10 cellular contexts compared by ENCODE assay signal in the genomic region with DNA sequence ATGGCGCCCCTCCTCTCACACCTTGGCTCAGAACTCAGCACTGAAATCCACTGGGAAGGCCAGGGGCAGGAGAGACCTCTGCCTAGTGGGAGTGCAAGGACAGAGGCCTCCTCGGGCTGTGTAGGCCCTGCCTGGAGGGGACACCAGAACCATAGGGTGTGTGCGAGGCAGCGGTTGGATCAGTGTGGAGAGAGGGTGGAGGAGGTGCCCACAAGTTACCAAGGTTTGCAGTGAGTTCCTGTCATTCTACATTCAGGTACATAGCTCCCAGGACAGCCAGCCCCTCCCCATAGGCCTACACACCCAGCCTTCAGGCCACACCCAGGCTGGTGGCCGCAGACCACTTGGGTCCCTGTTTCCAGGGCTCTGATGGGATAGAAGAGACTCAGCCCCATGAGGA. TPM values are rescaled to one million over a fixed set of nuclear protein-coding genes. Genes with fewer than 3 reads are reported as not detected.
A peak's percentile ranks its signal among the peaks of the same experiment; 100 is the strongest.
DNase-seq lines count a peak whose midpoint lies in the region; TF ChIP-seq lines count a peak whose summit lies in the region.
"Had no signal": no experiment of that assay in that cellular context is flagged by ENCODE, and none has a peak within 500 bp of the region (broad histone marks: within the 10 kb centered on the region; RNA-seq: fewer than 3 reads in every experiment).

No MANE protein-coding gene starts in this region.

- no peak overlapping the region for H3K27ac Mint-ChIP-seq in endodermal cell
- H3K27ac Mint-ChIP-seq: naive B cell; T-helper 1 cell treated with Interleukin-12 subunit alpha and Interleukin-12 subunit beta and Interleukin-4 antibody, amounts not matched to agents 30 μg/mL and 1 μg/mL, for 36 hours had no signal

- no peak overlapping the region for H3K4me3 ChIP-seq in SJCRH30
- H3K4me3 ChIP-seq in endodermal cell (ENCODE audit: low read length): no peak overlapping the region
- no peak overlapping the region for H3K4me3 ChIP-seq in muscle layer of duodenum (ENCODE audit: low read depth in 1 of 2, low read length in 2 of 2)
- H3K4me3 ChIP-seq in tibial artery: no peak overlapping the region
- no peak overlapping the region for H3K4me3 ChIP-seq in effector memory CD4-positive, alpha-beta T cell (ENCODE audit: insufficient read depth, low read depth, low read length, poor library complexity, severe bottlenecking)

- TF ChIP-seq CTCF in endodermal cell (conservative IDR thresholded peaks at IDR 0.05): no peak
- TF ChIP-seq CTCF in tibial artery (IDR thresholded peaks at IDR 0.05): no peak

- H3K36me3 ChIP-seq in SJCRH30: no peaks in the 10 kb centered on the region
- no peaks in the 10 kb centered on the region for H3K36me3 ChIP-seq in endodermal cell (ENCODE audit: control insufficient read depth, insufficient read depth, low read length)
- H3K36me3 ChIP-seq in muscle layer of duodenum (ENCODE audit: control insufficient read depth in 1 of 2, insufficient read depth in 2 of 2, low read length in 2 of 2): no peaks in the 10 kb centered on the region
- H3K36me3 ChIP-seq in tibial artery: no peaks in the 10 kb centered on the region
- H3K36me3 ChIP-seq in effector memory CD4-positive, alpha-beta T cell (ENCODE audit: control insufficient read depth, insufficient read depth, low read length): no peaks in the 10 kb centered on the region

- intact Hi-C loops in tibial artery (cut with DNase I; ENCODE audit: low total_unique reads): no loop called here

- DNase-seq in SJCRH30 (no peak), endodermal cell (peak; percentile 33), tibial artery (peak in 1 of 2 donors; percentile 18), ACHN (no peak), middle frontal gyrus (ENCODE audit: extremely low spot score, low spot score) (no peak), NCI-H1092 (lab: John Stamatoyannopoulos, UW) (no peak)
- no peak for DNase-seq in effector memory CD4-positive, alpha-beta T cell
- DNase-seq: naive B cell had no signal

- in situ Hi-C loops in ACHN (cut with HindIII; ENCODE audit: low pct_ligation_motif_present, low pct_unique_long_range_greater_than_20kb, low sequenced_read_pairs): no loop called here

- H3K4me3 Mint-ChIP-seq in endodermal cell: no peak overlapping the region
- H3K4me3 Mint-ChIP-seq: naive B cell; T-helper 1 cell treated with Interleukin-12 subunit alpha and Interleukin-12 subunit beta and Interleukin-4 antibody, amounts not matched to agents 30 μg/mL and 1 μg/mL, for 36 hours had no signal

- no peaks in the 10 kb centered on the region for H3K36me3 Mint-ChIP-seq in endodermal cell (ENCODE audit: low read depth)
- H3K36me3 Mint-ChIP-seq: naive B cell had no signal

- H3K27me3 ChIP-seq in SJCRH30 (no peaks in the 10 kb centered on the region), endodermal cell (ENCODE audit: control insufficient read depth, insufficient read depth, low read length, poor library complexity, severe bottlenecking) (no peaks in the 10 kb centered on the region), muscle layer of duodenum (ENCODE audit: low read depth, low read length) (no peaks in the 10 kb centered on the region), tibial artery (no peaks in the 10 kb centered on the region)
- H3K27me3 ChIP-seq in effector memory CD4-positive, alpha-beta T cell (replicated peaks; ENCODE audit: control insufficient read depth, insufficient read depth, low read length, poor library complexity, severe bottlenecking): no peaks in the 10 kb centered on the region

- H3K27ac ChIP-seq in SJCRH30 (peak overlapping the region; percentile 48), endodermal cell (ENCODE audit: low read depth, low read length) (no peak overlapping the region), muscle layer of duodenum (ENCODE audit: low read length) (peak overlapping the region; percentile 90), tibial artery (peak overlapping the region; percentile 90 to 93)
- H3K27ac ChIP-seq in effector memory CD4-positive, alpha-beta T cell (ENCODE audit: insufficient read depth, low read length, poor library complexity, severe bottlenecking): no peak overlapping the region

- WGBS in endodermal cell (ENCODE audit: insufficient coverage in 1 of 2, insufficient read length in 1 of 2), 2 experiments: 85 to 100% methylated on average over 2 to 5 of the region's 5 CpGs

- no peaks in the 10 kb centered on the region for H3K4me1 Mint-ChIP-seq in endodermal cell

- H3K9ac ChIP-seq in endodermal cell (ENCODE audit: extremely low read depth, low read length, poor library complexity, severe bottlenecking): no peak overlapping the region

- H3K4me1 ChIP-seq in SJCRH30 (peaks cover 23% of the 10 kb centered on the region), endodermal cell (ENCODE audit: control insufficient read depth, insufficient read depth, low read length) (no peaks in the 10 kb centered on the region), muscle layer of duodenum (ENCODE audit: control insufficient read depth in 1 of 2, insufficient read depth in 2 of 2, low read length in 2 of 2) (peaks cover 19 to 44% of the 10 kb centered on the region in 2 donors), tibial artery (peaks cover 6 to 41% (median 39%) of the 10 kb centered on the region in 4 donors)
- H3K4me1 ChIP-seq in effector memory CD4-positive, alpha-beta T cell (ENCODE audit: control insufficient read depth, insufficient read depth, low read length, poor library complexity, severe bottlenecking): no peaks in the 10 kb centered on the region

- H3K9me3 ChIP-seq in SJCRH30 (replicated peaks) (no peaks in the 10 kb centered on the region), endodermal cell (ENCODE audit: control insufficient read depth, low read length) (no peaks in the 10 kb centered on the region), muscle layer of duodenum (ENCODE audit: control insufficient read depth in 1 of 2, low read length in 2 of 2) (no peaks in the 10 kb centered on the region), tibial artery (no peaks in the 10 kb centered on the region)
- no peaks in the 10 kb centered on the region for H3K9me3 ChIP-seq in effector memory CD4-positive, alpha-beta T cell (ENCODE audit: control insufficient read depth, low read length)

- peaks cover 8% of the 10 kb centered on the region for H3K27me3 Mint-ChIP-seq in endodermal cell (ENCODE audit: insufficient read depth)
- H3K27me3 Mint-ChIP-seq: naive B cell had no signal

- peaks cover 1% of the 10 kb centered on the region for H3K9me3 Mint-ChIP-seq in endodermal cell
- H3K9me3 Mint-ChIP-seq: T-helper 1 cell treated with Interleukin-12 subunit alpha and Interleukin-12 subunit beta and Interleukin-4 antibody, amounts not matched to agents 30 μg/mL and 1 μg/mL, for 36 hours had no signal

RNA-seq across cellular contexts. Expression of gene SPON2, which starts 19.2 kb away (rescaled TPM):
- total RNA-seq in SJCRH30 (2014; rRNA removed; shearing (Covaris generic)): 2.5 and 3.2 TPM in 2 replicates
- total RNA-seq in endodermal cell: 1 to 10 TPM; 1.4 to 2.6 TPM
- polyA plus RNA-seq in endodermal cell (2013, experiment 1 of 2): 8.4 TPM
- polyA plus RNA-seq in endodermal cell (2013, experiment 2 of 2): 5.3 TPM

RNA-seq across cellular contexts. Expression of gene CTBP1, which starts 57.3 kb away (rescaled TPM):
- 141 and 143 TPM in 2 replicates for total RNA-seq in SJCRH30 (2014; rRNA removed; shearing (Covaris generic))
- 100 to 1,000 TPM; 181 to 189 TPM for total RNA-seq in endodermal cell
- polyA plus RNA-seq in endodermal cell (2013, experiment 1 of 2): 145 TPM
- 147 TPM for polyA plus RNA-seq in endodermal cell (2013, experiment 2 of 2)

Comparison
In these comparisons a context has a peak if more than half of its experiments do, and no peak if none do; other contexts are left out.
1. H3K27ac ChIP-seq: peak in SJCRH30 (single experiment), muscle layer of duodenum (single experiment) and tibial artery (2 of 2); none in endodermal cell (single experiment) and effector memory CD4-positive, alpha-beta T cell (single experiment).